Comparison of ENCODE assay signal across 33 cellular contexts in genomic region chr6:162239330-162239729, GRCh38.
"Had no signal": no experiment of that assay in that cellular context is flagged by ENCODE, and none has a peak within 500 bp of the region (broad histone marks: within the 10 kb centered on the region; RNA-seq: fewer than 3 reads in every experiment).

No MANE protein-coding gene starts in this region.

- DNase-seq: Karpas-422, Kasumi-1, KG1, MG63, MM.1S, NCI-H1048, NCI-H1092, NCI-H1092 treated with DMSO at 0.1 percent for 48 hours, NCI-H1105, NCI-H1105 treated with DMSO at 0.1 percent for 48 hours, NCI-H1417, NCI-H1417 treated with DMSO at 0.1 percent for 48 hours, NCI-H1436, NCI-H1436 treated with DMSO at 0.1 percent for 48 hours, NCI-H146, NCI-H1694, NCI-H1694 treated with DMSO at 0.1 percent for 48 hours, NCI-H187, NCI-H187 treated with DMSO at 0.1 percent for 48 hours, NCI-H1930, NCI-H2029, NCI-H2029 treated with DMSO at 0.1 percent for 48 hours, NCI-H2081, NCI-H2081 treated with DMSO at 0.1 percent for 48 hours, NCI-H2107, NCI-H2171, NCI-H2171 treated with DMSO at 0.1 percent for 48 hours, NCI-H2227 treated with DMSO at 0.1 percent for 48 hours, NCI-H226, NCI-H345, NCI-H446, NCI-H446 treated with DMSO at 0.1 percent for 48 hours, NCI-H510A had no signal
